Comparison of ENCODE assay signal across 20 cellular contexts in the genomic region with DNA sequence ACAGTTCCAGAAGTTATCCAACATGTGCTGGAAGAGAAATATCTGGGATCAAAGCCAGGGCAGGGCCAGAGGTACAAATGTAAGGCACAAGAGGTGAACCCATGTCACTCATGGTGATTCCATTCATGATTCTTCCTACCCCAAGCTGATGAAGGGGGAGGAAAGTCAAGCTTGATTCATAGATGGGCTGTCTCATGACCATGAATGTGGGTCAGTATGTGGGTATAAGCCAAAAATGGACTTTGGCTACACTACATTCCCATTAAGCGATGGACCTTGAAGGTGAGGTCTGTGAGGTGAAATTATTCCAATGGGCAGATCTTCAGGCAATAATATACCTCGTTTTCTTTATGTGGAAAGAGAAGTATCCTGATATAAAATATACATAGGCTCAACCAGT.
"Had no signal": no experiment of that assay in that cellular context is flagged by ENCODE, and none has a peak within 500 bp of the region (broad histone marks: within the 10 kb centered on the region; RNA-seq: fewer than 3 reads in every experiment).

No MANE protein-coding gene starts in this region.

- H3K36me3 Mint-ChIP-seq: T-cell had no signal

- DNase-seq: MV-4-11; NCI-H1048; NCI-H1105 treated with DMSO at 0.1 percent for 48 hours; NCI-H1417 treated with DMSO at 0.1 percent for 48 hours; NCI-H1694 treated with DMSO at 0.1 percent for 48 hours; NCI-H1930; NCI-H2081; NCI-H2107; NCI-H2227 treated with DMSO at 0.1 percent for 48 hours; NCI-H524; NCI-H69; NCI-H774; NK-92 treated with Interleukin-12 subunit alpha and Interleukin-12 subunit beta, amount 100 ng/mL, for 24 hours; PC-3; SK-N-SH; SW 1271; T-cell had no signal

- H3K4me3 Mint-ChIP-seq: T-cell had no signal

- H3K27me3 Mint-ChIP-seq: T-cell had no signal

- H3K9me3 ChIP-seq: SK-N-SH had no signal

- ATAC-seq: Panc1, PC-3, T-cell had no signal

- H3K4me2 ChIP-seq: KMS-11, SK-N-SH had no signal

- H3K9ac ChIP-seq: KMS-11, SK-N-SH had no signal

- H3K27ac Mint-ChIP-seq: T-cell had no signal

- H3K27ac ChIP-seq: KMS-11, RWPE1 had no signal
